1 cellular context compared by ENCODE assay signal in genomic region chr1:81220614-81221071, GRCh38.
TF ChIP-seq lines count a peak whose summit lies in the region.

No MANE protein-coding gene starts in this region.

TF ChIP-seq in H1, 55 proteins besides CTCF, POLR2A, EP300 and RAD21 (continued from another document):
- TF ChIP-seq, protein P1, sequence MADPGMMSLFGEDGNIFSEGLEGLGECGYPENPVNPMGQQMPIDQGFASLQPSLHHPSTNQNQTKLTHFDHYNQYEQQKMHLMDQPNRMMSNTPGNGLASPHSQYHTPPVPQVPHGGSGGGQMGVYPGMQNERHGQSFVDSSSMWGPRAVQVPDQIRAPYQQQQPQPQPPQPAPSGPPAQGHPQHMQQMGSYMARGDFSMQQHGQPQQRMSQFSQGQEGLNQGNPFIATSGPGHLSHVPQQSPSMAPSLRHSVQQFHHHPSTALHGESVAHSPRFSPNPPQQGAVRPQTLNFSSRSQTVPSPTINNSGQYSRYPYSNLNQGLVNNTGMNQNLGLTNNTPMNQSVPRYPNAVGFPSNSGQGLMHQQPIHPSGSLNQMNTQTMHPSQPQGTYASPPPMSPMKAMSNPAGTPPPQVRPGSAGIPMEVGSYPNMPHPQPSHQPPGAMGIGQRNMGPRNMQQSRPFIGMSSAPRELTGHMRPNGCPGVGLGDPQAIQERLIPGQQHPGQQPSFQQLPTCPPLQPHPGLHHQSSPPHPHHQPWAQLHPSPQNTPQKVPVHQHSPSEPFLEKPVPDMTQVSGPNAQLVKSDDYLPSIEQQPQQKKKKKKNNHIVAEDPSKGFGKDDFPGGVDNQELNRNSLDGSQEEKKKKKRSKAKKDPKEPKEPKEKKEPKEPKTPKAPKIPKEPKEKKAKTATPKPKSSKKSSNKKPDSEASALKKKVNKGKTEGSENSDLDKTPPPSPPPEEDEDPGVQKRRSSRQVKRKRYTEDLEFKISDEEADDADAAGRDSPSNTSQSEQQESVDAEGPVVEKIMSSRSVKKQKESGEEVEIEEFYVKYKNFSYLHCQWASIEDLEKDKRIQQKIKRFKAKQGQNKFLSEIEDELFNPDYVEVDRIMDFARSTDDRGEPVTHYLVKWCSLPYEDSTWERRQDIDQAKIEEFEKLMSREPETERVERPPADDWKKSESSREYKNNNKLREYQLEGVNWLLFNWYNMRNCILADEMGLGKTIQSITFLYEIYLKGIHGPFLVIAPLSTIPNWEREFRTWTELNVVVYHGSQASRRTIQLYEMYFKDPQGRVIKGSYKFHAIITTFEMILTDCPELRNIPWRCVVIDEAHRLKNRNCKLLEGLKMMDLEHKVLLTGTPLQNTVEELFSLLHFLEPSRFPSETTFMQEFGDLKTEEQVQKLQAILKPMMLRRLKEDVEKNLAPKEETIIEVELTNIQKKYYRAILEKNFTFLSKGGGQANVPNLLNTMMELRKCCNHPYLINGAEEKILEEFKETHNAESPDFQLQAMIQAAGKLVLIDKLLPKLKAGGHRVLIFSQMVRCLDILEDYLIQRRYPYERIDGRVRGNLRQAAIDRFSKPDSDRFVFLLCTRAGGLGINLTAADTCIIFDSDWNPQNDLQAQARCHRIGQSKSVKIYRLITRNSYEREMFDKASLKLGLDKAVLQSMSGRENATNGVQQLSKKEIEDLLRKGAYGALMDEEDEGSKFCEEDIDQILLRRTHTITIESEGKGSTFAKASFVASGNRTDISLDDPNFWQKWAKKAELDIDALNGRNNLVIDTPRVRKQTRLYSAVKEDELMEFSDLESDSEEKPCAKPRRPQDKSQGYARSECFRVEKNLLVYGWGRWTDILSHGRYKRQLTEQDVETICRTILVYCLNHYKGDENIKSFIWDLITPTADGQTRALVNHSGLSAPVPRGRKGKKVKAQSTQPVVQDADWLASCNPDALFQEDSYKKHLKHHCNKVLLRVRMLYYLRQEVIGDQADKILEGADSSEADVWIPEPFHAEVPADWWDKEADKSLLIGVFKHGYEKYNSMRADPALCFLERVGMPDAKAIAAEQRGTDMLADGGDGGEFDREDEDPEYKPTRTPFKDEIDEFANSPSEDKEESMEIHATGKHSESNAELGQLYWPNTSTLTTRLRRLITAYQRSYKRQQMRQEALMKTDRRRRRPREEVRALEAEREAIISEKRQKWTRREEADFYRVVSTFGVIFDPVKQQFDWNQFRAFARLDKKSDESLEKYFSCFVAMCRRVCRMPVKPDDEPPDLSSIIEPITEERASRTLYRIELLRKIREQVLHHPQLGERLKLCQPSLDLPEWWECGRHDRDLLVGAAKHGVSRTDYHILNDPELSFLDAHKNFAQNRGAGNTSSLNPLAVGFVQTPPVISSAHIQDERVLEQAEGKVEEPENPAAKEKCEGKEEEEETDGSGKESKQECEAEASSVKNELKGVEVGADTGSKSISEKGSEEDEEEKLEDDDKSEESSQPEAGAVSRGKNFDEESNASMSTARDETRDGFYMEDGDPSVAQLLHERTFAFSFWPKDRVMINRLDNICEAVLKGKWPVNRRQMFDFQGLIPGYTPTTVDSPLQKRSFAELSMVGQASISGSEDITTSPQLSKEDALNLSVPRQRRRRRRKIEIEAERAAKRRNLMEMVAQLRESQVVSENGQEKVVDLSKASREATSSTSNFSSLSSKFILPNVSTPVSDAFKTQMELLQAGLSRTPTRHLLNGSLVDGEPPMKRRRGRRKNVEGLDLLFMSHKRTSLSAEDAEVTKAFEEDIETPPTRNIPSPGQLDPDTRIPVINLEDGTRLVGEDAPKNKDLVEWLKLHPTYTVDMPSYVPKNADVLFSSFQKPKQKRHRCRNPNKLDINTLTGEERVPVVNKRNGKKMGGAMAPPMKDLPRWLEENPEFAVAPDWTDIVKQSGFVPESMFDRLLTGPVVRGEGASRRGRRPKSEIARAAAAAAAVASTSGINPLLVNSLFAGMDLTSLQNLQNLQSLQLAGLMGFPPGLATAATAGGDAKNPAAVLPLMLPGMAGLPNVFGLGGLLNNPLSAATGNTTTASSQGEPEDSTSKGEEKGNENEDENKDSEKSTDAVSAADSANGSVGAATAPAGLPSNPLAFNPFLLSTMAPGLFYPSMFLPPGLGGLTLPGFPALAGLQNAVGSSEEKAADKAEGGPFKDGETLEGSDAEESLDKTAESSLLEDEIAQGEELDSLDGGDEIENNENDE (IDR thresholded peaks at IDR 0.05; ENCODE audit: insufficient replicate concordance, low read length) = no peak
- TF ChIP-seq GABPA (IDR thresholded peaks at IDR 0.05; ENCODE audit: borderline replicate concordance, insufficient read depth, low read length) (no peak), SP1 (IDR thresholded peaks at IDR 0.05; ENCODE audit: low read depth, low read length) (no peak), RFX5 (IDR thresholded peaks at IDR 0.05; ENCODE audit: borderline replicate concordance, low read depth, low read length) (no peak), JUND (IDR thresholded peaks at IDR 0.05; ENCODE audit: low read length) (no peak), ASH2L (IDR thresholded peaks at IDR 0.05; ENCODE audit: low read length) (no peak), NANOG (IDR thresholded peaks at IDR 0.05; ENCODE audit: insufficient read depth, low read depth, low read length, poor library complexity, severe bottlenecking) (no peak), SP4 (IDR thresholded peaks at IDR 0.05; ENCODE audit: low read length) (no peak), SIX5 (IDR thresholded peaks at IDR 0.05; ENCODE audit: low read depth, low read length) (no peak)
- TF ChIP-seq, protein P2, sequence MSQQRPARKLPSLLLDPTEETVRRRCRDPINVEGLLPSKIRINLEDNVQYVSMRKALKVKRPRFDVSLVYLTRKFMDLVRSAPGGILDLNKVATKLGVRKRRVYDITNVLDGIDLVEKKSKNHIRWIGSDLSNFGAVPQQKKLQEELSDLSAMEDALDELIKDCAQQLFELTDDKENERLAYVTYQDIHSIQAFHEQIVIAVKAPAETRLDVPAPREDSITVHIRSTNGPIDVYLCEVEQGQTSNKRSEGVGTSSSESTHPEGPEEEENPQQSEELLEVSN (IDR thresholded peaks at IDR 0.05) = no peak
TF ChIP-seq in H1: peak in this region for 0.
